Comparison of ENCODE assay signal across 13 cellular contexts in genomic region chr7:39360766-39361165, GRCh38.
DNase-seq lines count a peak whose midpoint lies in the region; ATAC-seq and TF ChIP-seq lines count a peak whose summit lies in the region.
"Had no signal": no experiment of that assay in that cellular context is flagged by ENCODE, and none has a peak within 500 bp of the region (broad histone marks: within the 10 kb centered on the region; RNA-seq: fewer than 3 reads in every experiment).

No MANE protein-coding gene starts in this region.

- intact Hi-C loops in left cardiac atrium (cut with DNase I), result no loop called here

- H3K27ac ChIP-seq in VCaP, result peak overlapping the region; percentile 64
- H3K27ac ChIP-seq: GM23248 had no signal

- no peak for TF ChIP-seq CTCF in VCaP (conservative IDR thresholded peaks at IDR 0.05)

- ATAC-seq in GM18511 (IDR thresholded peaks at IDR 0.05; ENCODE audit: unreplicated experiment) (peak; percentile 6), left cardiac atrium (no peak)
- ATAC-seq: CD8-positive, alpha-beta T cell; HCT116; HepG2 had no signal

- DNase-seq in kidney glomerular epithelial cell (lab: John Stamatoyannopoulos, UW) (peak; percentile 76), epidermal melanocyte (ENCODE audit: insufficient read length, low spot score) (no peak), left cardiac atrium (no peak), SKM-1 treated with dmso at 0.1 percent for 144 hours (lab: John Stamatoyannopoulos, UW; ENCODE audit: unreplicated experiment) (no peak), HK-2 (ENCODE audit: unreplicated experiment) (no peak)
- DNase-seq: CD8-positive, alpha-beta T cell; COR-L47; DND-41; GM23248 had no signal
